In the genomic region with DNA sequence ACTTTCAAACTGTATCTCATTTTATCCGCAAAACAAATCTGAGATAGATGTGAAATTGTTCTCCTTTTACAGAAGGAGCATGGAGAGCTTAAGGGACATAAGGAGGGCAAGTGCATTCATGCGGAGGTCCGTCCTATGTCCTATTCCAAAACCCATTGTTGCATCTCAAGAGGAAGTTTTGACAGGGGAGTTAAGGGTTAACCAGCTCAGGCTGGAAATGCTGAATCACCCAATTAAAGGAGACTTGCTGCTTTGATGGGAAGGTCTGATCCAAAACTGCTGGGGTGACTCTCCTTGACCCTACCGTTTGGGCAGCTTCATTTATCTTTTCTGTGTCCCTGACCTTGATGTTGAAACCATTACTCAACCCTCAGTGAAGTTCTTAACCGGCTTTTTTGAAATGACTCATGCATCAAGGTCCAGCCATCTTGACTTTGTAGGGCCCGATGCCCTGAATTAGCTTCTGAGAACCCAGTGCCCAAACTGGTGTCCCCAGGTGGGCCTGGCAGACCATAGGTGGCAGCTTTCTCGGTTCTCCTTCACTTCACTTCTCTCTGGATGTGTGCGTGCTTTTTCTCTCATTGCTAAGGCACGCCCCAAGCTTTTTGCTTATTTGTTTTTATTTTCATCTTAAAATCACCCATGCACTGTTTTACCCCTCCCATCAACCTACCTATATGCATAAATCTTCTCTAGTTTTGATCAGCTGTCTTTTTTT, we compare ENCODE assay signal across 1 cellular context.
TF ChIP-seq lines count a peak whose summit lies in the region.

No MANE protein-coding gene starts in this region.

TF ChIP-seq in K562, 482 proteins besides CTCF, POLR2A, EP300 and RAD21 (continued from another document and continues in another):
- no peak for TF ChIP-seq ZNF146 (CRISPR knock-in tag; IDR thresholded peaks at IDR 0.05; ENCODE audit: unreplicated experiment)
- TF ChIP-seq, protein P1, sequence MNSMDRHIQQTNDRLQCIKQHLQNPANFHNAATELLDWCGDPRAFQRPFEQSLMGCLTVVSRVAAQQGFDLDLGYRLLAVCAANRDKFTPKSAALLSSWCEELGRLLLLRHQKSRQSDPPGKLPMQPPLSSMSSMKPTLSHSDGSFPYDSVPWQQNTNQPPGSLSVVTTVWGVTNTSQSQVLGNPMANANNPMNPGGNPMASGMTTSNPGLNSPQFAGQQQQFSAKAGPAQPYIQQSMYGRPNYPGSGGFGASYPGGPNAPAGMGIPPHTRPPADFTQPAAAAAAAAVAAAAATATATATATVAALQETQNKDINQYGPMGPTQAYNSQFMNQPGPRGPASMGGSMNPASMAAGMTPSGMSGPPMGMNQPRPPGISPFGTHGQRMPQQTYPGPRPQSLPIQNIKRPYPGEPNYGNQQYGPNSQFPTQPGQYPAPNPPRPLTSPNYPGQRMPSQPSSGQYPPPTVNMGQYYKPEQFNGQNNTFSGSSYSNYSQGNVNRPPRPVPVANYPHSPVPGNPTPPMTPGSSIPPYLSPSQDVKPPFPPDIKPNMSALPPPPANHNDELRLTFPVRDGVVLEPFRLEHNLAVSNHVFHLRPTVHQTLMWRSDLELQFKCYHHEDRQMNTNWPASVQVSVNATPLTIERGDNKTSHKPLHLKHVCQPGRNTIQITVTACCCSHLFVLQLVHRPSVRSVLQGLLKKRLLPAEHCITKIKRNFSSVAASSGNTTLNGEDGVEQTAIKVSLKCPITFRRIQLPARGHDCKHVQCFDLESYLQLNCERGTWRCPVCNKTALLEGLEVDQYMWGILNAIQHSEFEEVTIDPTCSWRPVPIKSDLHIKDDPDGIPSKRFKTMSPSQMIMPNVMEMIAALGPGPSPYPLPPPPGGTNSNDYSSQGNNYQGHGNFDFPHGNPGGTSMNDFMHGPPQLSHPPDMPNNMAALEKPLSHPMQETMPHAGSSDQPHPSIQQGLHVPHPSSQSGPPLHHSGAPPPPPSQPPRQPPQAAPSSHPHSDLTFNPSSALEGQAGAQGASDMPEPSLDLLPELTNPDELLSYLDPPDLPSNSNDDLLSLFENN (IDR thresholded peaks at IDR 0.05; ENCODE audit: low read depth in 2 of 2, low read length in 2 of 2): peak in 1 of 2 experiments; percentile 70; a peak in 2 of 4 replicates
- TF ChIP-seq, protein P2, sequence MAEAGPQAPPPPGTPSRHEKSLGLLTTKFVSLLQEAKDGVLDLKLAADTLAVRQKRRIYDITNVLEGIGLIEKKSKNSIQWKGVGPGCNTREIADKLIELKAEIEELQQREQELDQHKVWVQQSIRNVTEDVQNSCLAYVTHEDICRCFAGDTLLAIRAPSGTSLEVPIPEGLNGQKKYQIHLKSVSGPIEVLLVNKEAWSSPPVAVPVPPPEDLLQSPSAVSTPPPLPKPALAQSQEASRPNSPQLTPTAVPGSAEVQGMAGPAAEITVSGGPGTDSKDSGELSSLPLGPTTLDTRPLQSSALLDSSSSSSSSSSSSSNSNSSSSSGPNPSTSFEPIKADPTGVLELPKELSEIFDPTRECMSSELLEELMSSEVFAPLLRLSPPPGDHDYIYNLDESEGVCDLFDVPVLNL (CRISPR knock-in tag; IDR thresholded peaks at IDR 0.05; ENCODE audit: low read depth): no peak
- TF ChIP-seq, protein P3, sequence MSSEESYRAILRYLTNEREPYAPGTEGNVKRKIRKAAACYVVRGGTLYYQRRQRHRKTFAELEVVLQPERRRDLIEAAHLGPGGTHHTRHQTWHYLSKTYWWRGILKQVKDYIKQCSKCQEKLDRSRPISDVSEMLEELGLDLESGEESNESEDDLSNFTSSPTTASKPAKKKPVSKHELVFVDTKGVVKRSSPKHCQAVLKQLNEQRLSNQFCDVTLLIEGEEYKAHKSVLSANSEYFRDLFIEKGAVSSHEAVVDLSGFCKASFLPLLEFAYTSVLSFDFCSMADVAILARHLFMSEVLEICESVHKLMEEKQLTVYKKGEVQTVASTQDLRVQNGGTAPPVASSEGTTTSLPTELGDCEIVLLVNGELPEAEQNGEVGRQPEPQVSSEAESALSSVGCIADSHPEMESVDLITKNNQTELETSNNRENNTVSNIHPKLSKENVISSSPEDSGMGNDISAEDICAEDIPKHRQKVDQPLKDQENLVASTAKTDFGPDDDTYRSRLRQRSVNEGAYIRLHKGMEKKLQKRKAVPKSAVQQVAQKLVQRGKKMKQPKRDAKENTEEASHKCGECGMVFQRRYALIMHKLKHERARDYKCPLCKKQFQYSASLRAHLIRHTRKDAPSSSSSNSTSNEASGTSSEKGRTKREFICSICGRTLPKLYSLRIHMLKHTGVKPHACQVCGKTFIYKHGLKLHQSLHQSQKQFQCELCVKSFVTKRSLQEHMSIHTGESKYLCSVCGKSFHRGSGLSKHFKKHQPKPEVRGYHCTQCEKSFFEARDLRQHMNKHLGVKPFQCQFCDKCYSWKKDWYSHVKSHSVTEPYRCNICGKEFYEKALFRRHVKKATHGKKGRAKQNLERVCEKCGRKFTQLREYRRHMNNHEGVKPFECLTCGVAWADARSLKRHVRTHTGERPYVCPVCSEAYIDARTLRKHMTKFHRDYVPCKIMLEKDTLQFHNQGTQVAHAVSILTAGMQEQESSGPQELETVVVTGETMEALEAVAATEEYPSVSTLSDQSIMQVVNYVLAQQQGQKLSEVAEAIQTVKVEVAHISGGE (CRISPR knock-in tag; IDR thresholded peaks at IDR 0.05): no peak
- TF ChIP-seq ZNF77 (CRISPR knock-in tag; IDR thresholded peaks at IDR 0.05): no peak
- TF ChIP-seq ZNF232 (CRISPR knock-in tag; IDR thresholded peaks at IDR 0.05): no peak
- no peak for TF ChIP-seq ARID1B (IDR thresholded peaks at IDR 0.05)
- TF ChIP-seq E2F3 (CRISPR knock-in tag; IDR thresholded peaks at IDR 0.05): no peak
- TF ChIP-seq ZNF551 (CRISPR knock-in tag; IDR thresholded peaks at IDR 0.05): no peak
- TF ChIP-seq, protein P4, sequence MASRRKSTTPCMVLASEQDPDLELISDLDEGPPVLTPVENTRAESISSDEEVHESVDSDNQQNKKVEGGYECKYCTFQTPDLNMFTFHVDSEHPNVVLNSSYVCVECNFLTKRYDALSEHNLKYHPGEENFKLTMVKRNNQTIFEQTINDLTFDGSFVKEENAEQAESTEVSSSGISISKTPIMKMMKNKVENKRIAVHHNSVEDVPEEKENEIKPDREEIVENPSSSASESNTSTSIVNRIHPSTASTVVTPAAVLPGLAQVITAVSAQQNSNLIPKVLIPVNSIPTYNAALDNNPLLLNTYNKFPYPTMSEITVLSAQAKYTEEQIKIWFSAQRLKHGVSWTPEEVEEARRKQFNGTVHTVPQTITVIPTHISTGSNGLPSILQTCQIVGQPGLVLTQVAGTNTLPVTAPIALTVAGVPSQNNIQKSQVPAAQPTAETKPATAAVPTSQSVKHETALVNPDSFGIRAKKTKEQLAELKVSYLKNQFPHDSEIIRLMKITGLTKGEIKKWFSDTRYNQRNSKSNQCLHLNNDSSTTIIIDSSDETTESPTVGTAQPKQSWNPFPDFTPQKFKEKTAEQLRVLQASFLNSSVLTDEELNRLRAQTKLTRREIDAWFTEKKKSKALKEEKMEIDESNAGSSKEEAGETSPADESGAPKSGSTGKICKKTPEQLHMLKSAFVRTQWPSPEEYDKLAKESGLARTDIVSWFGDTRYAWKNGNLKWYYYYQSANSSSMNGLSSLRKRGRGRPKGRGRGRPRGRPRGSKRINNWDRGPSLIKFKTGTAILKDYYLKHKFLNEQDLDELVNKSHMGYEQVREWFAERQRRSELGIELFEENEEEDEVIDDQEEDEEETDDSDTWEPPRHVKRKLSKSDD (conservative IDR thresholded peaks at IDR 0.05; ENCODE audit: low read length): no peak
- TF ChIP-seq, protein P5, sequence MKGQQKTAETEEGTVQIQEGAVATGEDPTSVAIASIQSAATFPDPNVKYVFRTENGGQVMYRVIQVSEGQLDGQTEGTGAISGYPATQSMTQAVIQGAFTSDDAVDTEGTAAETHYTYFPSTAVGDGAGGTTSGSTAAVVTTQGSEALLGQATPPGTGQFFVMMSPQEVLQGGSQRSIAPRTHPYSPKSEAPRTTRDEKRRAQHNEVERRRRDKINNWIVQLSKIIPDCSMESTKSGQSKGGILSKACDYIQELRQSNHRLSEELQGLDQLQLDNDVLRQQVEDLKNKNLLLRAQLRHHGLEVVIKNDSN (CRISPR knock-in tag; IDR thresholded peaks at IDR 0.05): no peak
- TF ChIP-seq, protein P6, sequence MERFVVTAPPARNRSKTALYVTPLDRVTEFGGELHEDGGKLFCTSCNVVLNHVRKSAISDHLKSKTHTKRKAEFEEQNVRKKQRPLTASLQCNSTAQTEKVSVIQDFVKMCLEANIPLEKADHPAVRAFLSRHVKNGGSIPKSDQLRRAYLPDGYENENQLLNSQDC (CRISPR knock-in tag; IDR thresholded peaks at IDR 0.05): no peak; the same call in 1 of the 2 replicates
- no peak for TF ChIP-seq NCOA6 (IDR thresholded peaks at IDR 0.05)
- TF ChIP-seq CEBPG (CRISPR knock-in tag; IDR thresholded peaks at IDR 0.05): peak; percentile 89
- TF ChIP-seq CEBPG (tag; conservative IDR thresholded peaks at IDR 0.05 in 1 of 2, IDR thresholded peaks at IDR 0.05 in 1 of 2): peak; percentile 89 to 96
- TF ChIP-seq ZNF695 (CRISPR knock-in tag; IDR thresholded peaks at IDR 0.05): no peak
- TF ChIP-seq, protein P7, sequence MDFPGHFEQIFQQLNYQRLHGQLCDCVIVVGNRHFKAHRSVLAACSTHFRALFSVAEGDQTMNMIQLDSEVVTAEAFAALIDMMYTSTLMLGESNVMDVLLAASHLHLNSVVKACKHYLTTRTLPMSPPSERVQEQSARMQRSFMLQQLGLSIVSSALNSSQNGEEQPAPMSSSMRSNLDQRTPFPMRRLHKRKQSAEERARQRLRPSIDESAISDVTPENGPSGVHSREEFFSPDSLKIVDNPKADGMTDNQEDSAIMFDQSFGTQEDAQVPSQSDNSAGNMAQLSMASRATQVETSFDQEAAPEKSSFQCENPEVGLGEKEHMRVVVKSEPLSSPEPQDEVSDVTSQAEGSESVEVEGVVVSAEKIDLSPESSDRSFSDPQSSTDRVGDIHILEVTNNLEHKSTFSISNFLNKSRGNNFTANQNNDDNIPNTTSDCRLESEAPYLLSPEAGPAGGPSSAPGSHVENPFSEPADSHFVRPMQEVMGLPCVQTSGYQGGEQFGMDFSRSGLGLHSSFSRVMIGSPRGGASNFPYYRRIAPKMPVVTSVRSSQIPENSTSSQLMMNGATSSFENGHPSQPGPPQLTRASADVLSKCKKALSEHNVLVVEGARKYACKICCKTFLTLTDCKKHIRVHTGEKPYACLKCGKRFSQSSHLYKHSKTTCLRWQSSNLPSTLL (IDR thresholded peaks at IDR 0.05): no peak
- TF ChIP-seq RBM34 (IDR thresholded peaks at IDR 0.05; ENCODE audit: borderline replicate concordance, insufficient read depth, low read length): no peak
- TF ChIP-seq ZNF444 (CRISPR knock-in tag; IDR thresholded peaks at IDR 0.05): peak; percentile 3; the same call in 1 of the 2 replicates
- TF ChIP-seq SMAD2 (IDR thresholded peaks at IDR 0.05; ENCODE audit: low read depth, low read length): no peak
- no peak for TF ChIP-seq CHD1 (IDR thresholded peaks at IDR 0.05; ENCODE audit: low read length)
- TF ChIP-seq, protein P8, sequence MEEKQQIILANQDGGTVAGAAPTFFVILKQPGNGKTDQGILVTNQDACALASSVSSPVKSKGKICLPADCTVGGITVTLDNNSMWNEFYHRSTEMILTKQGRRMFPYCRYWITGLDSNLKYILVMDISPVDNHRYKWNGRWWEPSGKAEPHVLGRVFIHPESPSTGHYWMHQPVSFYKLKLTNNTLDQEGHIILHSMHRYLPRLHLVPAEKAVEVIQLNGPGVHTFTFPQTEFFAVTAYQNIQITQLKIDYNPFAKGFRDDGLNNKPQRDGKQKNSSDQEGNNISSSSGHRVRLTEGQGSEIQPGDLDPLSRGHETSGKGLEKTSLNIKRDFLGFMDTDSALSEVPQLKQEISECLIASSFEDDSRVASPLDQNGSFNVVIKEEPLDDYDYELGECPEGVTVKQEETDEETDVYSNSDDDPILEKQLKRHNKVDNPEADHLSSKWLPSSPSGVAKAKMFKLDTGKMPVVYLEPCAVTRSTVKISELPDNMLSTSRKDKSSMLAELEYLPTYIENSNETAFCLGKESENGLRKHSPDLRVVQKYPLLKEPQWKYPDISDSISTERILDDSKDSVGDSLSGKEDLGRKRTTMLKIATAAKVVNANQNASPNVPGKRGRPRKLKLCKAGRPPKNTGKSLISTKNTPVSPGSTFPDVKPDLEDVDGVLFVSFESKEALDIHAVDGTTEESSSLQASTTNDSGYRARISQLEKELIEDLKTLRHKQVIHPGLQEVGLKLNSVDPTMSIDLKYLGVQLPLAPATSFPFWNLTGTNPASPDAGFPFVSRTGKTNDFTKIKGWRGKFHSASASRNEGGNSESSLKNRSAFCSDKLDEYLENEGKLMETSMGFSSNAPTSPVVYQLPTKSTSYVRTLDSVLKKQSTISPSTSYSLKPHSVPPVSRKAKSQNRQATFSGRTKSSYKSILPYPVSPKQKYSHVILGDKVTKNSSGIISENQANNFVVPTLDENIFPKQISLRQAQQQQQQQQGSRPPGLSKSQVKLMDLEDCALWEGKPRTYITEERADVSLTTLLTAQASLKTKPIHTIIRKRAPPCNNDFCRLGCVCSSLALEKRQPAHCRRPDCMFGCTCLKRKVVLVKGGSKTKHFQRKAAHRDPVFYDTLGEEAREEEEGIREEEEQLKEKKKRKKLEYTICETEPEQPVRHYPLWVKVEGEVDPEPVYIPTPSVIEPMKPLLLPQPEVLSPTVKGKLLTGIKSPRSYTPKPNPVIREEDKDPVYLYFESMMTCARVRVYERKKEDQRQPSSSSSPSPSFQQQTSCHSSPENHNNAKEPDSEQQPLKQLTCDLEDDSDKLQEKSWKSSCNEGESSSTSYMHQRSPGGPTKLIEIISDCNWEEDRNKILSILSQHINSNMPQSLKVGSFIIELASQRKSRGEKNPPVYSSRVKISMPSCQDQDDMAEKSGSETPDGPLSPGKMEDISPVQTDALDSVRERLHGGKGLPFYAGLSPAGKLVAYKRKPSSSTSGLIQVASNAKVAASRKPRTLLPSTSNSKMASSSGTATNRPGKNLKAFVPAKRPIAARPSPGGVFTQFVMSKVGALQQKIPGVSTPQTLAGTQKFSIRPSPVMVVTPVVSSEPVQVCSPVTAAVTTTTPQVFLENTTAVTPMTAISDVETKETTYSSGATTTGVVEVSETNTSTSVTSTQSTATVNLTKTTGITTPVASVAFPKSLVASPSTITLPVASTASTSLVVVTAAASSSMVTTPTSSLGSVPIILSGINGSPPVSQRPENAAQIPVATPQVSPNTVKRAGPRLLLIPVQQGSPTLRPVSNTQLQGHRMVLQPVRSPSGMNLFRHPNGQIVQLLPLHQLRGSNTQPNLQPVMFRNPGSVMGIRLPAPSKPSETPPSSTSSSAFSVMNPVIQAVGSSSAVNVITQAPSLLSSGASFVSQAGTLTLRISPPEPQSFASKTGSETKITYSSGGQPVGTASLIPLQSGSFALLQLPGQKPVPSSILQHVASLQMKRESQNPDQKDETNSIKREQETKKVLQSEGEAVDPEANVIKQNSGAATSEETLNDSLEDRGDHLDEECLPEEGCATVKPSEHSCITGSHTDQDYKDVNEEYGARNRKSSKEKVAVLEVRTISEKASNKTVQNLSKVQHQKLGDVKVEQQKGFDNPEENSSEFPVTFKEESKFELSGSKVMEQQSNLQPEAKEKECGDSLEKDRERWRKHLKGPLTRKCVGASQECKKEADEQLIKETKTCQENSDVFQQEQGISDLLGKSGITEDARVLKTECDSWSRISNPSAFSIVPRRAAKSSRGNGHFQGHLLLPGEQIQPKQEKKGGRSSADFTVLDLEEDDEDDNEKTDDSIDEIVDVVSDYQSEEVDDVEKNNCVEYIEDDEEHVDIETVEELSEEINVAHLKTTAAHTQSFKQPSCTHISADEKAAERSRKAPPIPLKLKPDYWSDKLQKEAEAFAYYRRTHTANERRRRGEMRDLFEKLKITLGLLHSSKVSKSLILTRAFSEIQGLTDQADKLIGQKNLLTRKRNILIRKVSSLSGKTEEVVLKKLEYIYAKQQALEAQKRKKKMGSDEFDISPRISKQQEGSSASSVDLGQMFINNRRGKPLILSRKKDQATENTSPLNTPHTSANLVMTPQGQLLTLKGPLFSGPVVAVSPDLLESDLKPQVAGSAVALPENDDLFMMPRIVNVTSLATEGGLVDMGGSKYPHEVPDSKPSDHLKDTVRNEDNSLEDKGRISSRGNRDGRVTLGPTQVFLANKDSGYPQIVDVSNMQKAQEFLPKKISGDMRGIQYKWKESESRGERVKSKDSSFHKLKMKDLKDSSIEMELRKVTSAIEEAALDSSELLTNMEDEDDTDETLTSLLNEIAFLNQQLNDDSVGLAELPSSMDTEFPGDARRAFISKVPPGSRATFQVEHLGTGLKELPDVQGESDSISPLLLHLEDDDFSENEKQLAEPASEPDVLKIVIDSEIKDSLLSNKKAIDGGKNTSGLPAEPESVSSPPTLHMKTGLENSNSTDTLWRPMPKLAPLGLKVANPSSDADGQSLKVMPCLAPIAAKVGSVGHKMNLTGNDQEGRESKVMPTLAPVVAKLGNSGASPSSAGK (IDR thresholded peaks at IDR 0.05): no peak
- TF ChIP-seq HMG20A (CRISPR knock-in tag; conservative IDR thresholded peaks at IDR 0.05): no peak
